ENCODE assay signal across 11 cellular contexts in genomic region chr5:4295663-4296339, GRCh38.
A peak's percentile ranks its signal among the peaks of the same experiment; 100 is the strongest.
DNase-seq lines count a peak whose midpoint lies in the region; ATAC-seq and TF ChIP-seq lines count a peak whose summit lies in the region.
"Had no signal": no experiment of that assay in that cellular context is flagged by ENCODE, and none has a peak within 500 bp of the region (broad histone marks: within the 10 kb centered on the region; RNA-seq: fewer than 3 reads in every experiment).

No MANE protein-coding gene starts in this region.

- in situ Hi-C loops in G401 (cut with HindIII; ENCODE audit: low sequenced_read_pairs): no loop called here

- no peaks in the 10 kb centered on the region for H3K27me3 ChIP-seq in MG63

- no peak overlapping the region for H3K27ac Mint-ChIP-seq in neural crest cell (ENCODE audit: unreplicated experiment)
- H3K27ac Mint-ChIP-seq in activated naive CD4-positive, alpha-beta T cell treated with anti-CD3 and anti-CD28 coated beads, Interleukin-2, amount 10 ng/mL, durations not matched to agents 7 days and 5 days: no peak overlapping the region

- no peaks in the 10 kb centered on the region for H3K36me3 ChIP-seq in MG63

- TF ChIP-seq POLR2A in erythroblast (IDR thresholded peaks at IDR 0.05; ENCODE audit: low read length): no peak

- H3K36me3 Mint-ChIP-seq in neural crest cell (ENCODE audit: low read depth): no peaks in the 10 kb centered on the region
- H3K36me3 Mint-ChIP-seq in activated naive CD4-positive, alpha-beta T cell treated with anti-CD3 and anti-CD28 coated beads, Interleukin-2, amount 10 ng/mL, durations not matched to agents 7 days and 5 days: no peaks in the 10 kb centered on the region

- peaks cover 3% of the 10 kb centered on the region for H3K9me3 Mint-ChIP-seq in neural crest cell
- no peaks in the 10 kb centered on the region for H3K9me3 Mint-ChIP-seq in activated naive CD4-positive, alpha-beta T cell treated with anti-CD3 and anti-CD28 coated beads, Interleukin-2, amount 10 ng/mL, durations not matched to agents 7 days and 5 days

- TF ChIP-seq CTCF in epithelial cell of esophagus (IDR thresholded peaks at IDR 0.05; ENCODE audit: insufficient read depth, low read depth, low read length, missing control alignments) (peak; percentile 60), neural crest cell (conservative IDR thresholded peaks at IDR 0.05) (peak; percentile 88)

- no peaks in the 10 kb centered on the region for H3K9me3 ChIP-seq in MG63

- H3K4me1 Mint-ChIP-seq in neural crest cell: peaks cover 22% of the 10 kb centered on the region
- no peaks in the 10 kb centered on the region for H3K4me1 Mint-ChIP-seq in activated naive CD4-positive, alpha-beta T cell treated with anti-CD3 and anti-CD28 coated beads, Interleukin-2, amount 10 ng/mL, durations not matched to agents 7 days and 5 days

- ATAC-seq in GM18870 (IDR thresholded peaks at IDR 0.05; ENCODE audit: unreplicated experiment): no peak

- H3K4me3 Mint-ChIP-seq in neural crest cell: peak overlapping the region; percentile 14
- no peak overlapping the region for H3K4me3 Mint-ChIP-seq in activated naive CD4-positive, alpha-beta T cell treated with anti-CD3 and anti-CD28 coated beads, Interleukin-2, amount 10 ng/mL, durations not matched to agents 7 days and 5 days

- H3K4me3 ChIP-seq in epithelial cell of esophagus (ENCODE audit: low read length): no peak overlapping the region
- no peak overlapping the region for H3K4me3 ChIP-seq in MG63

- no peaks in the 10 kb centered on the region for H3K27me3 Mint-ChIP-seq in neural crest cell (ENCODE audit: low read depth)
- no peaks in the 10 kb centered on the region for H3K27me3 Mint-ChIP-seq in activated naive CD4-positive, alpha-beta T cell treated with anti-CD3 and anti-CD28 coated beads, Interleukin-2, amount 10 ng/mL, durations not matched to agents 7 days and 5 days

- CTCF ChIA-PET in activated naive CD4-positive, alpha-beta T cell treated with anti-CD3 and anti-CD28 coated beads, Interleukin-2, amount 10 ng/mL, durations not matched to agents 7 days and 5 days (lab: Charles Lee): interaction anchor here (0.6 to 0.9 kb wide), 2 partner anchors 10 to 393 kb away, joined by 3 read pairs; no protein-coding TSS in a partner anchor

- DNase-seq in G401 (ENCODE audit: low spot score): peak; percentile 7
- DNase-seq in NCI-H526 treated with DMSO at 0.1 percent for 48 hours (lab: John Stamatoyannopoulos, UW): peak; percentile 20
- DNase-seq in epithelial cell of esophagus (ENCODE audit: low read depth): peak; percentile 26
- DNase-seq in neural crest cell (ENCODE audit: low read depth, low spot score): peak; percentile 62
- no peak for DNase-seq in MG63
- DNase-seq in activated naive CD4-positive, alpha-beta T cell treated with anti-CD3 and anti-CD28 coated beads, Interleukin-2, amount 10 ng/mL, durations not matched to agents 7 days and 5 days: no peak
- DNase-seq in erythroblast (lab: John Stamatoyannopoulos, UW): no peak
- DNase-seq: effector CD4-positive, alpha-beta T cell; GDM1; NCI-H774 had no signal

Comparison
In these comparisons a context has a peak if more than half of its experiments do, and no peak if none do; other contexts are left out.
1. DNase-seq: peak in G401 (single experiment), NCI-H526 treated with DMSO at 0.1 percent for 48 hours (single experiment), epithelial cell of esophagus (single experiment) and neural crest cell (single experiment); none in MG63 (single experiment), activated naive CD4-positive, alpha-beta T cell treated with anti-CD3 and anti-CD28 coated beads, Interleukin-2, amount 10 ng/mL, durations not matched to agents 7 days and 5 days (single experiment) and erythroblast (0 of 2).